1 cellular context compared by ENCODE assay signal in the genomic region with DNA sequence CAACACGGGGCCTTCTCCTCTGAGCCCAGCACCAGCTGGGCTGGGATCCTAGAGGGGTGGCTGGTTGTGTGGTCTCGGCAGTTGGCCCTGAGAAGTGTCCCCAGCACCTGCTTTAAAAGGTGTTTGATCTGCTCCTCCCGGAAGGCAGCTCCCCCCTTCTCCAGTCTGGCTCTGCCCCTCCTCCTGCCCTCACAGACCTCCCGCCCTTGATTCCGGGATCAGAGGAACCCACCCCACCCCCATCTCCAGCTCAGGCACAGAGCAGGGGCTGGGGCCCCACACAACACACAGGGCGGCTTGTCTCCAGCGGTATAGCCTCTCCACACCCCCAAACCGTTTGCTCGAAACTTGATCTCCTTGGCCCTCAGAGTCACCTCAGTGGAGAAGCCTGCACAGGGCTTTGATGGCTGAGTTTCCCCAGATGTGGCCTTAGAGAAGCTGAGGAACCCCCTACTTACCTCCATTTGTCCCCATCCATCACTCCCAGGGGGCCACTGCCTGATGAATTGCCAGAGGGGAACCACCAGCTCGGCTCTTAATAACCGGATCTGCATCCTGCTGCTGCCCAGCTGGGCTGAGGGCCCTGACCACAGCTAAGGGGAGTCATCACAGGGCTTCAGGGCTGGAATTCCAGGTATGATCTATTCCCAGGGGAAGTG.
TF ChIP-seq lines count a peak whose summit lies in the region.

No MANE protein-coding gene starts in this region.

TF ChIP-seq in HEK293, 187 proteins besides CTCF, POLR2A, EP300 and RAD21 (continued from another document):
- TF ChIP-seq, protein P1, sequence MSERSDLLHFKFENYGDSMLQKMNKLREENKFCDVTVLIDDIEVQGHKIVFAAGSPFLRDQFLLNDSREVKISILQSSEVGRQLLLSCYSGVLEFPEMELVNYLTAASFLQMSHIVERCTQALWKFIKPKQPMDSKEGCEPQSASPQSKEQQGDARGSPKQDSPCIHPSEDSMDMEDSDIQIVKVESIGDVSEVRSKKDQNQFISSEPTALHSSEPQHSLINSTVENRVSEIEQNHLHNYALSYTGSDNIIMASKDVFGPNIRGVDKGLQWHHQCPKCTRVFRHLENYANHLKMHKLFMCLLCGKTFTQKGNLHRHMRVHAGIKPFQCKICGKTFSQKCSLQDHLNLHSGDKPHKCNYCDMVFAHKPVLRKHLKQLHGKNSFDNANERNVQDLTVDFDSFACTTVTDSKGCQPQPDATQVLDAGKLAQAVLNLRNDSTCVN (tag by site-specific recombination; optimal IDR thresholded peaks at IDR 0.05) = no peak
- TF ChIP-seq, protein P2, sequence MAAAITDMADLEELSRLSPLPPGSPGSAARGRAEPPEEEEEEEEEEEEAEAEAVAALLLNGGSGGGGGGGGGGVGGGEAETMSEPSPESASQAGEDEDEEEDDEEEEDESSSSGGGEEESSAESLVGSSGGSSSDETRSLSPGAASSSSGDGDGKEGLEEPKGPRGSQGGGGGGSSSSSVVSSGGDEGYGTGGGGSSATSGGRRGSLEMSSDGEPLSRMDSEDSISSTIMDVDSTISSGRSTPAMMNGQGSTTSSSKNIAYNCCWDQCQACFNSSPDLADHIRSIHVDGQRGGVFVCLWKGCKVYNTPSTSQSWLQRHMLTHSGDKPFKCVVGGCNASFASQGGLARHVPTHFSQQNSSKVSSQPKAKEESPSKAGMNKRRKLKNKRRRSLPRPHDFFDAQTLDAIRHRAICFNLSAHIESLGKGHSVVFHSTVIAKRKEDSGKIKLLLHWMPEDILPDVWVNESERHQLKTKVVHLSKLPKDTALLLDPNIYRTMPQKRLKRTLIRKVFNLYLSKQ (tag by site-specific recombination; IDR thresholded peaks at IDR 0.05; ENCODE audit: borderline replicate concordance) = no peak
